ENCODE assay signal across 9 cellular contexts in the genomic region with DNA sequence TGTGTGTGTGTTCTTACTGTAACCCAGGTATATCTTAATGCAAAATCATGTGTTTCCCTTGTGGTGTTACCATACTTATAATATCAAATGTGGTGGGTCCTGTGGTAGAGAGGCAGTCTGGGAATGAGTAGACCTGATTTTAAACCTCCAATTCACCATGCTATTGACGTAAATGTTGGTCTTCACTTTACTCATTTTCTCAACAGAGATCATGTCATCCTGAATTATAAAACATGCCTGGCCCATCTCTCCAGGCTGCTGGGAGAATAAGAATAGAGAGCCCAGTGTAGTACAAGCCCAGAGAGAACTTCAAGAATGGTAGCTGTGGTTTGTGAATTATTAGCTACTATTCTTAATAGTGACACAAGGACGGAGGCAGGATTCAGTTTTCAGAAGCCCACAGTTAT.
DNase-seq lines count a peak whose midpoint lies in the region; ATAC-seq and TF ChIP-seq lines count a peak whose summit lies in the region.
"Had no signal": no experiment of that assay in that cellular context is flagged by ENCODE, and none has a peak within 500 bp of the region (broad histone marks: within the 10 kb centered on the region; RNA-seq: fewer than 3 reads in every experiment).

No MANE protein-coding gene starts in this region.

- peak overlapping the region; percentile 82 for H3K27ac ChIP-seq in psoas muscle
- no peak overlapping the region for H3K27ac ChIP-seq in smooth muscle cell (ENCODE audit: low read depth)
- H3K27ac ChIP-seq in testis: no peak overlapping the region

- H3K4me3 ChIP-seq in psoas muscle (no peak overlapping the region), smooth muscle cell (no peak overlapping the region), testis (no peak overlapping the region)

- intact Hi-C loops in psoas muscle (cut with DNase I) (no loop called here), testis (cut with DNase I; ENCODE audit: low total_unique reads) (no loop called here)

- H3K27me3 ChIP-seq in psoas muscle (ENCODE audit: insufficient read depth in 3 of 3, low read length in 2 of 3): no peaks in the 10 kb centered on the region
- H3K27me3 ChIP-seq in smooth muscle cell (ENCODE audit: low read depth): no peaks in the 10 kb centered on the region
- H3K27me3 ChIP-seq in testis: no peaks in the 10 kb centered on the region

- peaks cover 92% of the 10 kb centered on the region for H3K4me1 ChIP-seq in psoas muscle
- no peaks in the 10 kb centered on the region for H3K4me1 ChIP-seq in smooth muscle cell (ENCODE audit: low read depth)
- no peaks in the 10 kb centered on the region for H3K4me1 ChIP-seq in testis

- ATAC-seq in GM18868 (IDR thresholded peaks at IDR 0.05; ENCODE audit: unreplicated experiment) (peak; percentile 62), GM21737 (IDR thresholded peaks at IDR 0.05; ENCODE audit: unreplicated experiment) (peak; percentile 65), HG03457 (IDR thresholded peaks at IDR 0.05; ENCODE audit: unreplicated experiment) (peak; percentile 78), psoas muscle (peak in 3 of 4 donors; percentile 24 to 32 (median 31))

- H3K36me3 ChIP-seq in psoas muscle (ENCODE audit: insufficient read depth in 1 of 2, low read depth in 1 of 2) (peaks cover 0 to 3% of the 10 kb centered on the region in 2 donors), smooth muscle cell (ENCODE audit: low read depth) (no peaks in the 10 kb centered on the region), testis (ENCODE audit: low read depth, missing control alignments) (no peaks in the 10 kb centered on the region)

- no peak for TF ChIP-seq CTCF in psoas muscle (IDR thresholded peaks at IDR 0.05)
- no peak for TF ChIP-seq CTCF in smooth muscle cell (IDR thresholded peaks at IDR 0.05; ENCODE audit: borderline replicate concordance, insufficient read depth, poor library complexity, severe bottlenecking)
- no peak for TF ChIP-seq CTCF in testis (IDR thresholded peaks at IDR 0.05)

- H2AFZ ChIP-seq in smooth muscle cell (ENCODE audit: low read depth): no peak overlapping the region

- H3K79me2 ChIP-seq in smooth muscle cell (ENCODE audit: low read depth): peaks cover 70% of the 10 kb centered on the region

- H3K9ac ChIP-seq in smooth muscle cell (ENCODE audit: low read depth): no peak overlapping the region

- TF ChIP-seq POLR2A in testis (IDR thresholded peaks at IDR 0.05): no peak

- no peak for DNase-seq in psoas muscle
- DNase-seq in SW480 (ENCODE audit: low spot score): no peak
- DNase-seq in smooth muscle cell (lab: John Stamatoyannopoulos, UW; ENCODE audit: unreplicated experiment): no peak
- no peak for DNase-seq in testis
- DNase-seq: cortex of kidney, NCI-H748 treated with DMSO at 0.1 percent for 48 hours had no signal

- no peaks in the 10 kb centered on the region for H3F3A ChIP-seq in smooth muscle cell (ENCODE audit: low read depth)

- H3K9me3 ChIP-seq in psoas muscle (no peaks in the 10 kb centered on the region), smooth muscle cell (replicated peaks; ENCODE audit: low read depth) (no peaks in the 10 kb centered on the region), testis (no peaks in the 10 kb centered on the region)

- 43 to 73% (median 51%) methylated on average over 2 of the region's 2 CpGs for WGBS in psoas muscle, 3 donors
- 96% methylated on average over 2 of the region's 2 CpGs for WGBS in smooth muscle cell (ENCODE audit: low lambda C conversion rate)
- 93 to 96% methylated on average over 2 of the region's 2 CpGs for WGBS in testis, 2 donors

- no peak overlapping the region for H3K4me2 ChIP-seq in smooth muscle cell

- H4K20me1 ChIP-seq in smooth muscle cell (ENCODE audit: low read depth): peaks cover 98% of the 10 kb centered on the region
